9 cellular contexts compared by ENCODE assay signal in the genomic region with DNA sequence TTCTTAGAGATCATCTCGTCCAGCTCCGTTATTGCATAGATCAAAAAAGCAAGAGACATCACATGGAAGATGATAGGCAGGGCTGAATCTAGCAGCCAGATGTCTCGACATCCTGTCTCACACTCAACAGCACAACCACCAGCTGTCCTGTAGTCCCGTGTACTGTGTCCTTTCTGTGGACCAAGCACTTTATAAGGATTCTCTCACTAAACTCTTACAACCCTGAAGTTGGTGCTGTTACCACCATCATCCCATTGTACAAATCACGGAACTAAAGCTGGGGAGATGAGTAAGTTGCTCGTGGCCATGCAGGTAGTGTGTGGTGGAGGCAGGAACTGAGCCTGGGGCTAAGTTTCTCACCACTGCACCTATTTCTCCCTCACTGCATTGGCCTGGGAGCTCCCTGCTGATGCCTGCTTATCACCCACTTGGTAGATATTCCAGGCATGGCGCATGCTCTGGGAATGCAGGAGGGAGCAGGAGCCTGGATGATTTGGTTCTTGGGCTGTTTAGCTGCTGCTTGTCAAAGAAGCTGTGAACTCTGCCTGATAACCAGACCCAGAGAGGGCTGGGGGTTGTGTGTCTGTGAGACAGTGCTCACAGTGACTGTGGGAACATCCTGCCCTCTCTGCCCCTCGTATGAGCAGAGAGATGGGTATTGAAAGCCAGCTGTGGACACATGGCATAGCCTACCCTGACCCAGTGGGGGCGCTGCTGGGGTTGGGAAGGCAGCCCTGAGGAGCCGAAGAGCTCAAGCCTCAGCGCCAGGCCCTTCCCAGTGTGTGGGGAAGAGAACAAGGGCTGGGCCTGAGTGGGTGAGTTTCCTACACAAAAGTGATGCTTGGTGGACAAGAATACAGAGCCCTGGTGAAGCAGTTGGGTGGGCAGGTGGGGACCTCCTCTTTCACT. TPM values are rescaled to one million over a fixed set of nuclear protein-coding genes. Genes with fewer than 3 reads are reported as not detected.
DNase-seq lines count a peak whose midpoint lies in the region; ATAC-seq and TF ChIP-seq lines count a peak whose summit lies in the region.
"Had no signal": no experiment of that assay in that cellular context is flagged by ENCODE, and none has a peak within 500 bp of the region (broad histone marks: within the 10 kb centered on the region; RNA-seq: fewer than 3 reads in every experiment).

No MANE protein-coding gene starts in this region.

- no peak overlapping the region for H2BK15ac ChIP-seq in mesenchymal stem cell (ENCODE audit: low read depth, poor library complexity, severe bottlenecking)

- H3K14ac ChIP-seq in mesenchymal stem cell (ENCODE audit: low read length in 2 of 2), result peak overlapping the region in 1 of 2 experiments; percentile 21

- no peak overlapping the region for H3K4ac ChIP-seq in mesenchymal stem cell (ENCODE audit: low read depth in 1 of 2, low read length in 2 of 2)

- no peaks in the 10 kb centered on the region for H3K9me3 ChIP-seq in WERI-Rb-1 (ENCODE audit: severe bottlenecking)
- no peaks in the 10 kb centered on the region for H3K9me3 ChIP-seq in mesenchymal stem cell (ENCODE audit: control insufficient read depth, low read length)

- H3K9ac ChIP-seq in mesenchymal stem cell (ENCODE audit: low read length), result no peak overlapping the region

- CTCF ChIA-PET in Calu3 (lab: Charles Lee), result interaction anchor here (0.8 to 5.4 kb wide), 21 partner anchors 9 to 233 kb away, joined by 3 to 88 read pairs (median 5); a partner anchor contains a TSS

- H3K4me1 ChIP-seq in mesenchymal stem cell (ENCODE audit: control insufficient read depth, insufficient read depth, low read depth, low read length), result peaks cover 19% of the 10 kb centered on the region

- no TSS peak for BruUV-seq in Calu3 (replicated peaks; lab: Mats Ljungman, UMichigan)

- no peak overlapping the region for H2BK12ac ChIP-seq in mesenchymal stem cell (ENCODE audit: low read length in 2 of 2)

- H3K27me3 Mint-ChIP-seq in Calu3 (ENCODE audit: unreplicated experiment), result peaks cover 100% of the 10 kb centered on the region

- no peaks in the 10 kb centered on the region for H3K27me3 ChIP-seq in WERI-Rb-1 (ENCODE audit: insufficient read depth, low read depth, severe bottlenecking)
- peaks cover 5 to 56% of the 10 kb centered on the region in 2 experiments for H3K27me3 ChIP-seq in mesenchymal stem cell (ENCODE audit: control insufficient read depth in 1 of 2, insufficient read depth in 1 of 2, low read length in 2 of 2)

- H3K36me3 ChIP-seq in WERI-Rb-1, result peaks cover 60% of the 10 kb centered on the region
- H3K36me3 ChIP-seq in mesenchymal stem cell (ENCODE audit: control insufficient read depth in 1 of 2, insufficient read depth in 2 of 2, low read depth in 1 of 2, low read length in 2 of 2), result peaks cover 0 to 29% of the 10 kb centered on the region in 2 experiments

- no peak overlapping the region for H3K23ac ChIP-seq in mesenchymal stem cell (ENCODE audit: low read length in 2 of 2)

- no peak overlapping the region for H3K4me2 ChIP-seq in mesenchymal stem cell (ENCODE audit: low read length, poor library complexity, severe bottlenecking)

- ATAC-seq in HG03520 (IDR thresholded peaks at IDR 0.05; ENCODE audit: unreplicated experiment), result no peak
- no peak for ATAC-seq in HG02870 (IDR thresholded peaks at IDR 0.05; ENCODE audit: unreplicated experiment)
- ATAC-seq in GM18511 (IDR thresholded peaks at IDR 0.05; ENCODE audit: unreplicated experiment), result no peak
- ATAC-seq in HG03457 (IDR thresholded peaks at IDR 0.05; ENCODE audit: unreplicated experiment), result no peak

- no peak overlapping the region for H3K4me3 Mint-ChIP-seq in Calu3 (ENCODE audit: low read depth, unreplicated experiment)

- no peak overlapping the region for H2BK120ac ChIP-seq in mesenchymal stem cell (ENCODE audit: low read depth, low read length)

- H4K91ac ChIP-seq in mesenchymal stem cell (ENCODE audit: low read length), result no peak overlapping the region

- DNase-seq in Calu3 (peak; percentile 26), HT-29 (ENCODE audit: low spot score) (peak; percentile 26), WERI-Rb-1 (peak; percentile 89), mesenchymal stem cell (peak; percentile 32)

- peaks cover 5% of the 10 kb centered on the region for H3K36me3 Mint-ChIP-seq in Calu3 (ENCODE audit: insufficient read depth, unreplicated experiment)

- no peak overlapping the region for H2BK5ac ChIP-seq in mesenchymal stem cell (ENCODE audit: low read depth, low read length, poor library complexity, severe bottlenecking)

- H3K4me3 ChIP-seq in WERI-Rb-1 (ENCODE audit: low read depth, low read length) (no peak overlapping the region), mesenchymal stem cell (ENCODE audit: insufficient read depth in 1 of 2, low read depth in 1 of 2, low read length in 2 of 2) (no peak overlapping the region)
- H3K4me3 ChIP-seq: lung had no signal

- 45% methylated on average over 11 of the region's 11 CpGs for WGBS in mesenchymal stem cell

- H3K79me1 ChIP-seq in mesenchymal stem cell (replicated peaks; ENCODE audit: low read length, poor library complexity, severe bottlenecking), result no peaks in the 10 kb centered on the region

- H3K4me1 Mint-ChIP-seq in Calu3 (ENCODE audit: low read depth, unreplicated experiment), result no peaks in the 10 kb centered on the region

- intact Hi-C loops in Calu3 (cut with micrococcal nuclease; ENCODE audit: unreplicated experiment), result loop anchor here (1.0 kb wide), 2 partner anchors 176 to 229 kb away; no protein-coding TSS in a partner anchor

- H3K27ac ChIP-seq in WERI-Rb-1, result no peak overlapping the region
- no peak overlapping the region for H3K27ac ChIP-seq in mesenchymal stem cell (ENCODE audit: low read length, poor library complexity, severe bottlenecking)

- H3K18ac ChIP-seq in mesenchymal stem cell (ENCODE audit: low read depth in 1 of 2, low read length in 2 of 2), result no peak overlapping the region

- H2AK5ac ChIP-seq in mesenchymal stem cell (ENCODE audit: low read length, severe bottlenecking), result no peak overlapping the region

- H3K9me3 Mint-ChIP-seq in Calu3 (ENCODE audit: low read depth, unreplicated experiment), result no peaks in the 10 kb centered on the region

- no peak overlapping the region for H4K8ac ChIP-seq in mesenchymal stem cell (ENCODE audit: low read length)

- no peak overlapping the region for H2AFZ ChIP-seq in mesenchymal stem cell (ENCODE audit: low read depth, low read length)

- no peak for TF ChIP-seq CTCF in Calu3 (IDR thresholded peaks at IDR 0.05; ENCODE audit: unreplicated experiment)
- TF ChIP-seq CTCF in WERI-Rb-1 (IDR thresholded peaks at IDR 0.05; ENCODE audit: low read depth, low read length), result peak; percentile 94

- no peak overlapping the region for H3K27ac Mint-ChIP-seq in Calu3 (ENCODE audit: unreplicated experiment)

RNA-seq across cellular contexts. Expression of a gene that starts 13.6 kb away (rescaled TPM):
- 0.12 and 0.83 TPM in 2 replicates for total RNA-seq in Calu3 (2022)
- total RNA-seq in HT-29 (2014; rRNA removed; shearing (Covaris generic)), result 0.08 and 0.16 TPM in 2 replicates
- 0.66 TPM for polyA plus RNA-seq in mesenchymal stem cell (2013, experiment 1 of 2)
- 1.1 TPM for polyA plus RNA-seq in mesenchymal stem cell (2013, experiment 2 of 2)

RNA-seq across cellular contexts. Expression of a gene that starts 32.7 kb away (rescaled TPM):
- total RNA-seq in Calu3 (2022), result 77.7 and 84.4 TPM in 2 replicates
- total RNA-seq in HT-29 (2014; rRNA removed; shearing (Covaris generic)), result 92.5 and 94.2 TPM in 2 replicates
- polyA plus RNA-seq in mesenchymal stem cell (2013, experiment 1 of 2), result 42.3 TPM
- polyA plus RNA-seq in mesenchymal stem cell (2013, experiment 2 of 2), result 43.2 TPM

RNA-seq across cellular contexts. Expression of a gene that starts 45.9 kb away (rescaled TPM):
- total RNA-seq in Calu3 (2022), result not detected in 2 replicates
- not detected in 2 replicates for total RNA-seq in HT-29 (2014; rRNA removed; shearing (Covaris generic))
- not detected for polyA plus RNA-seq in mesenchymal stem cell (2013, experiment 1 of 2)
- not detected for polyA plus RNA-seq in mesenchymal stem cell (2013, experiment 2 of 2)
- total RNA-seq: lung had no signal
- polyA plus RNA-seq: lung had no signal

Comparison
In these comparisons a context has a peak if more than half of its experiments do, and no peak if none do; other contexts are left out.
1. DNase-seq: peak in every context shown above with its lines; median percentile 89 in WERI-Rb-1; 32 in mesenchymal stem cell; 26 in Calu3; 26 in HT-29.